Comparison of ENCODE assay signal across 11 cellular contexts in genomic region chr2:61356261-61356957, GRCh38.
DNase-seq lines count a peak whose midpoint lies in the region; TF ChIP-seq lines count a peak whose summit lies in the region.
"Had no signal": no experiment of that assay in that cellular context is flagged by ENCODE, and none has a peak within 500 bp of the region (broad histone marks: within the 10 kb centered on the region; RNA-seq: fewer than 3 reads in every experiment).

No MANE protein-coding gene starts in this region.

- H2BK15ac ChIP-seq in mesenchymal stem cell (ENCODE audit: low read depth, poor library complexity, severe bottlenecking), result no peak overlapping the region

- peak overlapping the region in 1 of 2 experiments; percentile 26 for H3K4me3 ChIP-seq in mesenchymal stem cell (ENCODE audit: insufficient read depth in 1 of 2, low read depth in 1 of 2, low read length in 2 of 2)
- no peak overlapping the region for H3K4me3 ChIP-seq in OCI-LY7 (ENCODE audit: low read depth, low read length, poor library complexity, severe bottlenecking)

- H3K27me3 ChIP-seq in mesenchymal stem cell (ENCODE audit: control insufficient read depth in 1 of 2, insufficient read depth in 1 of 2, low read length in 2 of 2), result no peaks in the 10 kb centered on the region
- H3K27me3 ChIP-seq: neutrophil had no signal

- H2AFZ ChIP-seq in mesenchymal stem cell (ENCODE audit: low read depth, low read length), result no peak overlapping the region
- no peak overlapping the region for H2AFZ ChIP-seq in OCI-LY7 (ENCODE audit: low read length)

- CTCF ChIA-PET in OCI-LY7 (lab: Charles Lee; ENCODE audit: unreplicated experiment), result no interaction called here

- no peak overlapping the region for H4K8ac ChIP-seq in mesenchymal stem cell (ENCODE audit: low read length)

- no TSS peak for BruUV-seq in OCI-LY7 (replicated peaks; lab: Mats Ljungman, UMichigan)

- 70% methylated on average over 2 of the region's 4 CpGs for WGBS in mesenchymal stem cell

- POLR2A ChIA-PET in OCI-LY7 (lab: Charles Lee), result no interaction called here

- no peak overlapping the region for H3K23ac ChIP-seq in mesenchymal stem cell (ENCODE audit: low read length in 2 of 2)

- H3K79me2 ChIP-seq in OCI-LY7 (ENCODE audit: insufficient read depth, low read depth, low read length), result peaks cover 97% of the 10 kb centered on the region

- H3K27ac ChIP-seq in mesenchymal stem cell (ENCODE audit: low read length, poor library complexity, severe bottlenecking), result no peak overlapping the region
- H3K27ac ChIP-seq in OCI-LY7 (ENCODE audit: low read depth, low read length, poor library complexity, severe bottlenecking), result no peak overlapping the region
- H3K27ac ChIP-seq: neutrophil had no signal

- H3K9me3 ChIP-seq in mesenchymal stem cell (ENCODE audit: control insufficient read depth, low read length) (peaks cover 29% of the 10 kb centered on the region), OCI-LY7 (ENCODE audit: low read length) (peaks cover 18% of the 10 kb centered on the region)
- H3K9me3 ChIP-seq: neutrophil had no signal

- peaks cover 12% of the 10 kb centered on the region for H3K79me1 ChIP-seq in mesenchymal stem cell (replicated peaks; ENCODE audit: low read length, poor library complexity, severe bottlenecking)

- peak overlapping the region; percentile 53 for H3K9ac ChIP-seq in mesenchymal stem cell (ENCODE audit: low read length)

- no peak overlapping the region for H2BK12ac ChIP-seq in mesenchymal stem cell (ENCODE audit: low read length in 2 of 2)

- no peak overlapping the region for H3K18ac ChIP-seq in mesenchymal stem cell (ENCODE audit: low read depth in 1 of 2, low read length in 2 of 2)

- TF ChIP-seq CTCF in OCI-LY7 (conservative IDR thresholded peaks at IDR 0.05; ENCODE audit: low read length), result no peak

- H2BK5ac ChIP-seq in mesenchymal stem cell (ENCODE audit: low read depth, low read length, poor library complexity, severe bottlenecking), result no peak overlapping the region

- peaks cover 1% of the 10 kb centered on the region for H3K4me1 ChIP-seq in mesenchymal stem cell (ENCODE audit: control insufficient read depth, insufficient read depth, low read depth, low read length)
- H3K4me1 ChIP-seq in OCI-LY7 (ENCODE audit: insufficient read depth, low read length, poor library complexity, severe bottlenecking), result no peaks in the 10 kb centered on the region

- H3K9me2 ChIP-seq in OCI-LY7 (ENCODE audit: insufficient read depth, low read length), result no peaks in the 10 kb centered on the region

- peaks cover 21 to 40% of the 10 kb centered on the region in 2 experiments for H3K36me3 ChIP-seq in mesenchymal stem cell (ENCODE audit: control insufficient read depth in 1 of 2, insufficient read depth in 2 of 2, low read depth in 1 of 2, low read length in 2 of 2)
- H3K36me3 ChIP-seq in OCI-LY7 (ENCODE audit: insufficient read depth, low read length), result peaks cover 89% of the 10 kb centered on the region

- H4K91ac ChIP-seq in mesenchymal stem cell (ENCODE audit: low read length), result no peak overlapping the region

- H3K4ac ChIP-seq in mesenchymal stem cell (ENCODE audit: low read depth in 1 of 2, low read length in 2 of 2), result no peak overlapping the region

- intact Hi-C loops in OCI-LY7 (cut with micrococcal nuclease; ENCODE audit: unreplicated experiment), result no loop called here

- H2AK5ac ChIP-seq in mesenchymal stem cell (ENCODE audit: low read length, severe bottlenecking), result no peak overlapping the region

- H3K14ac ChIP-seq in mesenchymal stem cell (ENCODE audit: low read length in 2 of 2), result no peak overlapping the region

- H3K4me2 ChIP-seq in mesenchymal stem cell (ENCODE audit: low read length, poor library complexity, severe bottlenecking) (no peak overlapping the region), OCI-LY7 (ENCODE audit: low read length) (no peak overlapping the region)

- H4K20me1 ChIP-seq in OCI-LY7 (ENCODE audit: insufficient read depth, low read length), result no peaks in the 10 kb centered on the region

- peak; percentile 11 to 25 for DNase-seq in AML-193 (lab: John Stamatoyannopoulos, UW)
- DNase-seq in GM19240 (ENCODE audit: insufficient read length, low spot score), result peak; percentile 2
- DNase-seq in amniotic epithelial cell (ENCODE audit: low read depth), result peak; percentile 88
- peak; percentile 70 for DNase-seq in mesenchymal stem cell
- DNase-seq in OCI-LY7 (ENCODE audit: low spot score), result no peak
- DNase-seq in globus pallidus (ENCODE audit: low spot score), result no peak
- no peak for DNase-seq in HUDEP-2 (lab: John Stamatoyannopoulos, UW; ENCODE audit: unreplicated experiment in 76 of 76)
- no peak for DNase-seq in dedifferentiated amniotic fluid mesenchymal stem cell (ENCODE audit: extremely low spot score)
- DNase-seq: hippocampal formation, NCI-H748 treated with DMSO at 0.1 percent for 48 hours had no signal

- no peak overlapping the region for H2BK120ac ChIP-seq in mesenchymal stem cell (ENCODE audit: low read depth, low read length)

Comparison
In these comparisons a context has a peak if more than half of its experiments do, and no peak if none do; other contexts are left out.
1. DNase-seq: peak in AML-193 (2 of 2), GM19240 (single experiment), amniotic epithelial cell (single experiment) and mesenchymal stem cell (single experiment); none in OCI-LY7 (single experiment), globus pallidus (single experiment), HUDEP-2 (0 of 76) and dedifferentiated amniotic fluid mesenchymal stem cell (single experiment).